ENCODE assay signal across 1 cellular context in the genomic region with DNA sequence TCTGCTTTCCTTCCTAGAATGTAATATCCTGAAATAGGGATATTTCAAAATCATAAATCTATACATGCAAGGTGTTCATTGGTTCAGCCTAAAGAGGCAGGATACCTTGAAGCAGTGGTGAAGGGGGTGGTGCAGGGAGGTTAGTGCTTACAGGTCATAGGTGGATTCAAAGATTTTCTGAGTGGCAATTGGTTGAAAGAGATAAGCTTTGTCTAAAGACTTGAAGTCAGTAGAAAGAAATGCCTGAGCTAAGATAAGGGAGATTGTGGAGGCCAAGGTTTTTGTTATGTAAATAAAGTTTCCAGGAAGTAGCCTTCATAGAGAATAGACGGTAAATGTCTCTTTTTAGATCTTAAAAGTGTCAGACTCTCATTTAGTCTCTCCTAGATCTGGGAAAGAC.
A peak's percentile ranks its signal among the peaks of the same experiment; 100 is the strongest.
TF ChIP-seq lines count a peak whose summit lies in the region.

No MANE protein-coding gene starts in this region.

TF ChIP-seq in H1, 55 proteins besides CTCF, POLR2A, EP300 and RAD21 (continued from another document):
- TF ChIP-seq POU5F1 (IDR thresholded peaks at IDR 0.05; ENCODE audit: low read depth, low read length): peak; percentile 62; the same call in 1 of the 2 replicates
- no peak for TF ChIP-seq BRCA1 (IDR thresholded peaks at IDR 0.05; ENCODE audit: low read depth, low read length)
TF ChIP-seq in H1: peak in this region for 2.
